9 cellular contexts compared by ENCODE assay signal in genomic region chr11:69048056-69048717, GRCh38. TPM values are rescaled to one million over a fixed set of nuclear protein-coding genes. Genes with fewer than 3 reads are reported as not detected.
DNase-seq lines count a peak whose midpoint lies in the region; ATAC-seq, FAIRE-seq and TF ChIP-seq lines count a peak whose summit lies in the region.
"Had no signal": no experiment of that assay in that cellular context is flagged by ENCODE, and none has a peak within 500 bp of the region (broad histone marks: within the 10 kb centered on the region; RNA-seq: fewer than 3 reads in every experiment).

No MANE protein-coding gene starts in this region.

- peaks cover 18% of the 10 kb centered on the region for H3K79me2 ChIP-seq in endothelial cell of umbilical vein (ENCODE audit: control insufficient read depth, insufficient read depth, low read length)

- peak overlapping the region; percentile 99 for H2AFZ ChIP-seq in endothelial cell of umbilical vein (ENCODE audit: low read depth, low read length)

- ATAC-seq in GM18870 (IDR thresholded peaks at IDR 0.05; ENCODE audit: unreplicated experiment), result peak; percentile 17

- CTCF ChIA-PET in endothelial cell of umbilical vein (lab: Charles Lee), result interaction anchor here (1.0 kb wide), 1 partner anchor 622 kb away, joined by 4 read pairs; no protein-coding TSS in a partner anchor

- H4K20me1 ChIP-seq in endothelial cell of umbilical vein (replicated peaks; ENCODE audit: control insufficient read depth, extremely low read depth, insufficient read depth, low read length), result no peaks in the 10 kb centered on the region

- H3K9me1 ChIP-seq in endothelial cell of umbilical vein (replicated peaks; ENCODE audit: control insufficient read depth, extremely low read depth, insufficient read depth, low read length), result no peaks in the 10 kb centered on the region

- H3K4me2 ChIP-seq in endothelial cell of umbilical vein (ENCODE audit: insufficient read depth, low read length), result peak overlapping the region; percentile 62

- H3K9me3 ChIP-seq in Peyer's patch, result no peaks in the 10 kb centered on the region
- H3K9me3 ChIP-seq in endothelial cell of umbilical vein (replicated peaks; ENCODE audit: control insufficient read depth, insufficient read depth, low read length), result no peaks in the 10 kb centered on the region
- H3K9me3 ChIP-seq in prostate gland, result no peaks in the 10 kb centered on the region

- no peak for FAIRE-seq in endothelial cell of umbilical vein (lab: Jason Lieb, UNC)

- H3K4me1 ChIP-seq in Peyer's patch, result peaks cover 0 to 36% (median 4%) of the 10 kb centered on the region in 4 donors
- peaks cover 9% of the 10 kb centered on the region for H3K4me1 ChIP-seq in endothelial cell of umbilical vein (ENCODE audit: control insufficient read depth, extremely low read depth, insufficient read depth, low read length)
- H3K4me1 ChIP-seq in prostate gland (replicated peaks), result peaks cover 16% of the 10 kb centered on the region

- H3K4me3 ChIP-seq in Peyer's patch (peak overlapping the region in 3 of 4 donors; percentile 77 to 96 (median 85)), endothelial cell of umbilical vein (replicated peaks in 1 of 3; ENCODE audit: insufficient read depth in 1 of 3, low read depth in 1 of 3, low read length in 3 of 3) (peak overlapping the region in 2 of 3 experiments; percentile 41 to 74), prostate gland (peak overlapping the region; percentile 89 to 100)

- intact Hi-C loops in endothelial cell of umbilical vein (cut with micrococcal nuclease), result no loop called here
- intact Hi-C loops in prostate gland (cut with DNase I), result loop anchor here (1.0 kb wide), 1 partner anchor 34 kb away; no protein-coding TSS in a partner anchor

- dilution Hi-C loops in endothelial cell of umbilical vein (cut with MboI; ENCODE audit: extremely low pct_ligation_motif_present, low sequenced_read_pairs), result no loop called here

- H3K27me3 ChIP-seq in Peyer's patch (no peaks in the 10 kb centered on the region), endothelial cell of umbilical vein (ENCODE audit: control insufficient read depth in 2 of 2, insufficient read depth in 2 of 2, low read length in 2 of 2) (peaks cover 0 to 5% of the 10 kb centered on the region in 2 experiments), prostate gland (replicated peaks; ENCODE audit: insufficient read depth) (no peaks in the 10 kb centered on the region)

- POLR2A ChIA-PET in endothelial cell of umbilical vein (lab: Charles Lee), result interaction anchor here (1.3 kb wide), 1 partner anchor 10 kb away, joined by 4 read pairs; no protein-coding TSS in a partner anchor

- BruUV-seq in endothelial cell of umbilical vein (replicated peaks; lab: Mats Ljungman, UMichigan), result no TSS peak

- DNase-seq in Peyer's patch, result no peak
- DNase-seq in endothelial cell of umbilical vein (ENCODE audit: low read depth, low spot score), result no peak
- DNase-seq in prostate gland (ENCODE audit: low spot score), result no peak
- no peak for DNase-seq in amygdala (lab: John Stamatoyannopoulos, UW)
- no peak for DNase-seq in kidney tubule cell (ENCODE audit: low spot score)
- no peak for DNase-seq in ureter (ENCODE audit: low spot score)
- no peak for DNase-seq in LoVo (ENCODE audit: low spot score)

- TF ChIP-seq POLR2A in Peyer's patch (IDR thresholded peaks at IDR 0.05), result no peak
- TF ChIP-seq POLR2A in endothelial cell of umbilical vein (IDR thresholded peaks at IDR 0.05; ENCODE audit: low read depth, low read length), result no peak
- TF ChIP-seq POLR2A in prostate gland (IDR thresholded peaks at IDR 0.05), result no peak

- H3K27ac ChIP-seq in Peyer's patch (peak overlapping the region in 3 of 4 donors; percentile 90 to 97 (median 91)), endothelial cell of umbilical vein (ENCODE audit: insufficient read depth, low read depth, low read length) (no peak overlapping the region), prostate gland (peak overlapping the region; percentile 87 to 94)

- WGBS in prostate gland, result 40% methylated on average over 10 of the region's 10 CpGs

- no peak overlapping the region for H3K9ac ChIP-seq in endothelial cell of umbilical vein (replicated peaks; ENCODE audit: extremely low read depth, insufficient read depth, low read length)

- TF ChIP-seq CTCF in Peyer's patch (IDR thresholded peaks at IDR 0.05) (no peak), endothelial cell of umbilical vein (IDR thresholded peaks at IDR 0.05; ENCODE audit: extremely low read depth in 1 of 2, insufficient read depth in 1 of 2, low read depth in 1 of 2, low read length in 2 of 2) (no peak), prostate gland (IDR thresholded peaks at IDR 0.05) (no peak)

- H3K36me3 ChIP-seq in Peyer's patch (no peaks in the 10 kb centered on the region), endothelial cell of umbilical vein (ENCODE audit: control insufficient read depth in 2 of 2, extremely low read depth in 1 of 2, insufficient read depth in 2 of 2, low read length in 2 of 2) (no peaks in the 10 kb centered on the region), prostate gland (no peaks in the 10 kb centered on the region)

TF ChIP-seq in endothelial cell of umbilical vein, 7 proteins besides CTCF, POLR2A, EP300 and RAD21:
- no peak for TF ChIP-seq MAX (IDR thresholded peaks at IDR 0.05; ENCODE audit: insufficient read depth, insufficient read length)
- no peak for TF ChIP-seq POLR2AphosphoS5 (IDR thresholded peaks at IDR 0.05; ENCODE audit: insufficient read depth, low read depth, low read length)
- TF ChIP-seq EZH2 (IDR thresholded peaks at IDR 0.05; ENCODE audit: borderline replicate concordance, low read depth, low read length, severe bottlenecking), result no peak
- no peak for TF ChIP-seq JUN (IDR thresholded peaks at IDR 0.05; ENCODE audit: borderline replicate concordance, insufficient read depth, insufficient read length, low read depth)
- TF ChIP-seq GATA2 (IDR thresholded peaks at IDR 0.05; ENCODE audit: insufficient read depth, insufficient read length, low read depth, low read length), result no peak
- TF ChIP-seq FOS (IDR thresholded peaks at IDR 0.05; ENCODE audit: borderline replicate concordance, insufficient read depth, low read length), result no peak
- TF ChIP-seq MYC (IDR thresholded peaks at IDR 0.05; ENCODE audit: low read depth, low read length), result no peak

RNA-seq across cellular contexts. Expression of gene TPCN2, which starts 0.5 kb away (rescaled TPM):
- 10 to 100 TPM; 22.4 to 42.5 (median 33.0) TPM for total RNA-seq in Peyer's patch
- 13.4 and 15.2 TPM in 2 replicates for total RNA-seq in endothelial cell of umbilical vein
- polyA plus RNA-seq in endothelial cell of umbilical vein, result 9.2 and 10.3 TPM in 2 replicates
- polyA plus RNA-seq in endothelial cell of umbilical vein (2011; cell fraction: cytosol; rRNA removed), result 5.6 and 6.1 TPM in 2 replicates
- polyA plus RNA-seq in endothelial cell of umbilical vein (2011; cell fraction: nucleus; rRNA removed), result 47.7 and 48.0 TPM in 2 replicates
- polyA plus RNA-seq in endothelial cell of umbilical vein (2012), result 8.7 and 9.1 TPM in 2 replicates
- polyA minus RNA-seq in endothelial cell of umbilical vein, result 15.6 and 17.7 TPM in 2 replicates
- polyA minus RNA-seq in endothelial cell of umbilical vein (2011; cell fraction: cytosol; rRNA and poly(A)+ RNA removed), result 6.8 TPM
- polyA minus RNA-seq in endothelial cell of umbilical vein (2011; cell fraction: nucleus; rRNA and poly(A)+ RNA removed), result 16.3 and 19.4 TPM in 2 replicates
- total RNA-seq in prostate gland, result 10 to 100 TPM; 17.6 to 31.0 TPM
- total RNA-seq in ureter, result 27.9 TPM

RNA-seq across cellular contexts. Expression of gene MRGPRF, which starts 35.1 kb away (rescaled TPM):
- total RNA-seq in Peyer's patch, result 10 to 100 TPM in 1 of 4 donors, 1 to 10 TPM in 3; 4.2 to 21.9 (median 5.2) TPM
- not detected in 2 replicates for total RNA-seq in endothelial cell of umbilical vein
- polyA plus RNA-seq in endothelial cell of umbilical vein, result not detected in 2 replicates
- not detected in 2 replicates for polyA plus RNA-seq in endothelial cell of umbilical vein (2011; cell fraction: cytosol; rRNA removed)
- polyA plus RNA-seq in endothelial cell of umbilical vein (2011; cell fraction: nucleus; rRNA removed), result not detected in 2 replicates
- not detected in 2 replicates for polyA plus RNA-seq in endothelial cell of umbilical vein (2012)
- polyA minus RNA-seq in endothelial cell of umbilical vein, result not detected in 2 replicates
- polyA minus RNA-seq in endothelial cell of umbilical vein (2011; cell fraction: cytosol; rRNA and poly(A)+ RNA removed), result not detected
- not detected in 2 replicates for polyA minus RNA-seq in endothelial cell of umbilical vein (2011; cell fraction: nucleus; rRNA and poly(A)+ RNA removed)
- 10 to 100 TPM; 20.0 to 53.3 TPM for total RNA-seq in prostate gland
- 75.2 TPM for total RNA-seq in ureter
- total RNA-seq: activated CD8-positive, alpha-beta memory T cell treated with anti-CD3 and anti-CD28 coated beads for 36 hours had no signal
